Comparison of ENCODE assay signal across 1 cellular context in the genomic region with DNA sequence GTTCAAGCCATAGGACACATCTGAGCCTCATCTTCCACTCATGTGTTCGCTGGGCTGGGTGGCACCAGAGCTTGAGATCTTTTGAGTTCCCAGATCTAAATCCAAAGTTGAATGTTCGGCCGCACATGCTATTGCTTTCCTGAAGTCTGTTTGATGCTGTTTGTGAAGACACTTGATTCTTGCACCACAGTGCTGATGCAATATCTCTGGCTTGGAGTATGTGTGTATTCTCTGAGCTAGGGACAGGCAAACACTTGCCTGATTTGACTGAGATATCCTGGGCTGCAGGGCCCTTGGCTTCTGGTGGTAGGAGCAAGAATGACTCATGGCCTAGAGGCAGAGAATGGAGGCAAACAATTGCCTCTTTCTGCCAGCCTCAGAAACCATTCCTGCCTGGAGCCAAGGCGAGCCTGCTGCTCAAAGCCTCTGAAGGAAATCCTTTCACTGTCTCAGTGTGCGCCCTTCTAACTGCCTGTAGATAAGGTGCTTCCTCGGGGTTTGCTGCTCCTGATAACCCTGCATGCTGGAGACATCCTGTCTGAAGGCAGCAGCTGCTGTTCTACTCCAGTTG.
TF ChIP-seq lines count a peak whose summit lies in the region.

No MANE protein-coding gene starts in this region.

TF ChIP-seq in SK-N-SH, 30 proteins besides CTCF, POLR2A, EP300 and RAD21 (continued from another document):
- TF ChIP-seq REST (IDR thresholded peaks at IDR 0.05; ENCODE audit: low read depth, low read length) (no peak), RFX5 (IDR thresholded peaks at IDR 0.05; ENCODE audit: low read length) (no peak), YY1 (IDR thresholded peaks at IDR 0.05; ENCODE audit: low read depth) (no peak), JUND (IDR thresholded peaks at IDR 0.05) (no peak), IRF3 (IDR thresholded peaks at IDR 0.05; ENCODE audit: low read depth, low read length) (no peak), NFIC (IDR thresholded peaks at IDR 0.05; ENCODE audit: borderline replicate concordance) (no peak), RCOR1 (IDR thresholded peaks at IDR 0.05; ENCODE audit: low read length) (no peak), CHD2 (IDR thresholded peaks at IDR 0.05; ENCODE audit: low read length, partially characterized antibody) (no peak), USF1 (IDR thresholded peaks at IDR 0.05; ENCODE audit: borderline replicate concordance, low read depth) (no peak)
- TF ChIP-seq, protein P1, sequence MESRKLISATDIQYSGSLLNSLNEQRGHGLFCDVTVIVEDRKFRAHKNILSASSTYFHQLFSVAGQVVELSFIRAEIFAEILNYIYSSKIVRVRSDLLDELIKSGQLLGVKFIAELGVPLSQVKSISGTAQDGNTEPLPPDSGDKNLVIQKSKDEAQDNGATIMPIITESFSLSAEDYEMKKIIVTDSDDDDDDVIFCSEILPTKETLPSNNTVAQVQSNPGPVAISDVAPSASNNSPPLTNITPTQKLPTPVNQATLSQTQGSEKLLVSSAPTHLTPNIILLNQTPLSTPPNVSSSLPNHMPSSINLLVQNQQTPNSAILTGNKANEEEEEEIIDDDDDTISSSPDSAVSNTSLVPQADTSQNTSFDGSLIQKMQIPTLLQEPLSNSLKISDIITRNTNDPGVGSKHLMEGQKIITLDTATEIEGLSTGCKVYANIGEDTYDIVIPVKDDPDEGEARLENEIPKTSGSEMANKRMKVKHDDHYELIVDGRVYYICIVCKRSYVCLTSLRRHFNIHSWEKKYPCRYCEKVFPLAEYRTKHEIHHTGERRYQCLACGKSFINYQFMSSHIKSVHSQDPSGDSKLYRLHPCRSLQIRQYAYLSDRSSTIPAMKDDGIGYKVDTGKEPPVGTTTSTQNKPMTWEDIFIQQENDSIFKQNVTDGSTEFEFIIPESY (IDR thresholded peaks at IDR 0.05; ENCODE audit: borderline replicate concordance, low read depth), result no peak
